Comparison of ENCODE assay signal across 14 cellular contexts in genomic region chr19:31444931-31445330, GRCh38.
"Had no signal": no experiment of that assay in that cellular context is flagged by ENCODE, and none has a peak within 500 bp of the region (broad histone marks: within the 10 kb centered on the region; RNA-seq: fewer than 3 reads in every experiment).

No MANE protein-coding gene starts in this region.

- H3K4me3 ChIP-seq: coronary artery, gastroesophageal sphincter, smooth muscle cell had no signal

- H3K9me3 ChIP-seq: neutrophil had no signal

- H3K4me2 ChIP-seq: smooth muscle cell had no signal

- ATAC-seq: gastroesophageal sphincter; naive thymus-derived CD4-positive, alpha-beta T cell had no signal

- H3K27me3 ChIP-seq: gastroesophageal sphincter, neutrophil had no signal

- H3K27ac ChIP-seq: coronary artery, gastroesophageal sphincter, neutrophil had no signal

- H3K4me1 ChIP-seq: gastroesophageal sphincter had no signal

- DNase-seq: central memory CD4-positive, alpha-beta T cell; effector CD4-positive, alpha-beta T cell; foreskin fibroblast; glutamatergic neuron; immature natural killer cell; naive thymus-derived CD4-positive, alpha-beta T cell; posterior cingulate gyrus; stimulated activated CD4-positive, alpha-beta T cell treated with anti-CD3 and anti-CD28 coated beads, Interleukin-2, amount 100 ng/mL, for 48 hours; stimulated activated naive CD4-positive, alpha-beta T cell treated with Interleukin-2 at 50 U/mL for 16 hours; trophoblast cell had no signal

- H3K36me3 ChIP-seq: gastroesophageal sphincter, neutrophil had no signal
